In the genomic region with DNA sequence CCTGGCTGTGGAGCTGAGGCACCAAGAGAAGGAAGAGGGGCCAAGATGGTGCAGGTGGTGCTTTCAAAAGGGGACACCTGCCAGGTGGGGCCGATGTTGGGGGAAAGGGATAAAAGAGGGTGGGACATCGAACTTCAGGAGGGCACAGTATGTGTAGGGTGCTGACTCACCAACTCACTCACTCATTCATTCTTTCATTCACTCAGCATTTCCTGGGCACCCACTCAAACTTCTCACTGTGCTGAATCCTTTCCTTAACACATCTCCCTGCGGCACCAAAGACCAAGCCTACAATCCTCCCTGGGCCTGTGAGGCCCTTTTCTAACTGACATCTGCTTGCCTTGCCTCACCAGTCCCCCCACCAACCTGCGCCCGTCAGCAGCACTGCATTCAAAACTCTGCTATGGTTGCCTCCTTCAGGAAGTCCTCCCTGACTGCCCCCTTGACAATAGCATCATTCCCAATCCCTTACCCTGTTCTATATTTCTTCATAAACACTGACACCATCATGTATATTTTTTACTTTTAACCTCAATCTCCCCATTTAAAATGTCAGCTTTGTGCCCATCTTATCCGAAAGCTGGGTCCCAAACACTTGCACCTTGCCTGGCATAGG, we compare ENCODE assay signal across 19 cellular contexts.
"Had no signal": no experiment of that assay in that cellular context is flagged by ENCODE, and none has a peak within 500 bp of the region (broad histone marks: within the 10 kb centered on the region; RNA-seq: fewer than 3 reads in every experiment).

No MANE protein-coding gene starts in this region.

- H3K27ac ChIP-seq: esophagus muscularis mucosa, neutrophil, parathyroid adenoma, thoracic aorta, upper lobe of right lung had no signal

- H3K79me2 ChIP-seq: parathyroid adenoma had no signal

- ATAC-seq: activated CD8-positive, alpha-beta memory T cell treated with anti-CD3 and anti-CD28 coated beads, Interleukin-2, amount 10 ng/mL, durations not matched to agents 7 days and 5 days; activated T-helper 17 cell treated with anti-CD3 and anti-CD28 coated beads, Interleukin-2, amount 50 U/mL, for 72 hours; stimulated activated memory B cell treated with anti-CD40 and anti-IgM and Interleukin-4, amounts not matched to agents 10 μg/mL and 1 μg/mL and 100 μg/mL, for 72 hours; T-cell; upper lobe of right lung; WTC11 had no signal

- H3K4me3 Mint-ChIP-seq: activated CD4-positive, alpha-beta memory T cell treated with anti-CD3 and anti-CD28 coated beads for 36 hours; activated CD8-positive, alpha-beta memory T cell treated with anti-CD3 and anti-CD28 coated beads, Interleukin-2, amount 10 ng/mL, durations not matched to agents 7 days and 5 days; activated naive CD8-positive, alpha-beta T cell treated with anti-CD3 and anti-CD28 coated beads, Interleukin-2, amount 10 ng/mL, durations not matched to agents 7 days and 5 days; activated T-helper 17 cell treated with anti-CD3 and anti-CD28 coated beads, Interleukin-2, amount 50 U/mL, for 72 hours; memory B cell; naive B cell; stimulated activated memory B cell treated with anti-CD40 and anti-IgM and Interleukin-4, amounts not matched to agents 10 μg/mL and 1 μg/mL and 100 μg/mL, for 72 hours; T-cell; WTC11 had no signal

- H3K36me3 ChIP-seq: esophagus muscularis mucosa, neutrophil, thoracic aorta, upper lobe of right lung had no signal

- H3K9ac ChIP-seq: parathyroid adenoma had no signal

- H3K27me3 ChIP-seq: esophagus muscularis mucosa, neutrophil, upper lobe of right lung had no signal

- H3K4me1 ChIP-seq: parathyroid adenoma, upper lobe of right lung had no signal

- H3K9me3 ChIP-seq: mucosa of descending colon, neutrophil, thoracic aorta, upper lobe of right lung had no signal

- H3K9me3 Mint-ChIP-seq: activated CD4-positive, alpha-beta memory T cell treated with anti-CD3 and anti-CD28 coated beads for 36 hours; activated naive CD8-positive, alpha-beta T cell treated with anti-CD3 and anti-CD28 coated beads, Interleukin-2, amount 10 ng/mL, durations not matched to agents 7 days and 5 days; activated T-helper 17 cell treated with anti-CD3 and anti-CD28 coated beads, Interleukin-2, amount 50 U/mL, for 72 hours had no signal

- H3K4me1 Mint-ChIP-seq: activated CD8-positive, alpha-beta memory T cell treated with anti-CD3 and anti-CD28 coated beads, Interleukin-2, amount 10 ng/mL, durations not matched to agents 7 days and 5 days; activated naive CD8-positive, alpha-beta T cell treated with anti-CD3 and anti-CD28 coated beads, Interleukin-2, amount 10 ng/mL, durations not matched to agents 7 days and 5 days; activated T-helper 17 cell treated with anti-CD3 and anti-CD28 coated beads, Interleukin-2, amount 50 U/mL, for 72 hours; memory B cell; naive B cell; stimulated activated memory B cell treated with anti-CD40 and anti-IgM and Interleukin-4, amounts not matched to agents 10 μg/mL and 1 μg/mL and 100 μg/mL, for 72 hours; T-cell had no signal

- DNase-seq: activated CD4-positive, alpha-beta memory T cell treated with anti-CD3 and anti-CD28 coated beads for 36 hours; activated CD4-positive, alpha-beta T cell treated with anti-CD3 and anti-CD28 coated beads for 4 hours; activated CD8-positive, alpha-beta memory T cell treated with anti-CD3 and anti-CD28 coated beads, Interleukin-2, amount 10 ng/mL, durations not matched to agents 7 days and 5 days; activated naive CD4-positive, alpha-beta T cell; activated naive CD8-positive, alpha-beta T cell treated with anti-CD3 and anti-CD28 coated beads, Interleukin-2, amount 10 ng/mL, durations not matched to agents 7 days and 5 days; cortex of kidney; naive B cell; stimulated activated CD4-positive, alpha-beta T cell treated with anti-CD3 and anti-CD28 coated beads, Interleukin-4, amount 100 ng/mL, for 4 hours; T-cell; upper lobe of right lung had no signal

- H2AFZ ChIP-seq: parathyroid adenoma had no signal

- H3K27ac Mint-ChIP-seq: activated CD4-positive, alpha-beta memory T cell treated with anti-CD3 and anti-CD28 coated beads for 36 hours; activated CD8-positive, alpha-beta memory T cell treated with anti-CD3 and anti-CD28 coated beads, Interleukin-2, amount 10 ng/mL, durations not matched to agents 7 days and 5 days; activated naive CD8-positive, alpha-beta T cell treated with anti-CD3 and anti-CD28 coated beads, Interleukin-2, amount 10 ng/mL, durations not matched to agents 7 days and 5 days; activated T-helper 17 cell treated with anti-CD3 and anti-CD28 coated beads, Interleukin-2, amount 50 U/mL, for 72 hours; memory B cell; naive B cell; stimulated activated memory B cell treated with anti-CD40 and anti-IgM and Interleukin-4, amounts not matched to agents 10 μg/mL and 1 μg/mL and 100 μg/mL, for 72 hours; T-cell had no signal

- H3K36me3 Mint-ChIP-seq: activated CD4-positive, alpha-beta memory T cell treated with anti-CD3 and anti-CD28 coated beads for 36 hours; activated CD8-positive, alpha-beta memory T cell treated with anti-CD3 and anti-CD28 coated beads, Interleukin-2, amount 10 ng/mL, durations not matched to agents 7 days and 5 days; activated naive CD8-positive, alpha-beta T cell treated with anti-CD3 and anti-CD28 coated beads, Interleukin-2, amount 10 ng/mL, durations not matched to agents 7 days and 5 days; memory B cell; naive B cell; stimulated activated memory B cell treated with anti-CD40 and anti-IgM and Interleukin-4, amounts not matched to agents 10 μg/mL and 1 μg/mL and 100 μg/mL, for 72 hours; T-cell; WTC11 had no signal

- H3K27me3 Mint-ChIP-seq: activated CD4-positive, alpha-beta memory T cell treated with anti-CD3 and anti-CD28 coated beads for 36 hours; activated CD8-positive, alpha-beta memory T cell treated with anti-CD3 and anti-CD28 coated beads, Interleukin-2, amount 10 ng/mL, durations not matched to agents 7 days and 5 days; activated naive CD8-positive, alpha-beta T cell treated with anti-CD3 and anti-CD28 coated beads, Interleukin-2, amount 10 ng/mL, durations not matched to agents 7 days and 5 days; stimulated activated memory B cell treated with anti-CD40 and anti-IgM and Interleukin-4, amounts not matched to agents 10 μg/mL and 1 μg/mL and 100 μg/mL, for 72 hours had no signal

- H3K4me3 ChIP-seq: esophagus muscularis mucosa, mucosa of descending colon, thoracic aorta, upper lobe of right lung had no signal
